ENCODE assay signal across 11 cellular contexts in genomic region chr17:62611308-62611707, GRCh38. TPM values are rescaled to one million over a fixed set of nuclear protein-coding genes. Genes with fewer than 3 reads are reported as not detected.
A peak's percentile ranks its signal among the peaks of the same experiment; 100 is the strongest.
DNase-seq lines count a peak whose midpoint lies in the region; ATAC-seq and TF ChIP-seq lines count a peak whose summit lies in the region.
"Had no signal": no experiment of that assay in that cellular context is flagged by ENCODE, and none has a peak within 500 bp of the region (broad histone marks: within the 10 kb centered on the region; RNA-seq: fewer than 3 reads in every experiment).

No MANE protein-coding gene starts in this region.

- H3K4me3 Mint-ChIP-seq in activated T-cell treated with anti-CD3 and anti-CD28 coated beads, Interleukin-2, amount 50 U/mL, for 4 hours: peak overlapping the region; percentile 7

- no peak overlapping the region for H3K4me3 ChIP-seq in upper lobe of right lung
- H3K4me3 ChIP-seq: A549 had no signal

- peak; percentile 41 to 43 for ATAC-seq in activated T-cell treated with anti-CD3 and anti-CD28 coated beads, Interleukin-2, amount 50 U/mL, for 4 hours
- ATAC-seq in HG02870 (IDR thresholded peaks at IDR 0.05; ENCODE audit: unreplicated experiment) (peak; percentile 63), upper lobe of right lung (peak; percentile 52)
- ATAC-seq: A549 had no signal

- no peak overlapping the region for H3K27ac ChIP-seq in upper lobe of right lung
- H3K27ac ChIP-seq: A549, epithelial cell of prostate had no signal

- peaks cover 99% of the 10 kb centered on the region for H3K36me3 ChIP-seq in upper lobe of right lung

- H3K9me3 Mint-ChIP-seq in activated T-cell treated with anti-CD3 and anti-CD28 coated beads, Interleukin-2, amount 50 U/mL, for 4 hours: no peaks in the 10 kb centered on the region

- DNase-seq in activated T-cell treated with anti-CD3 and anti-CD28 coated beads, Interleukin-2, amount 50 U/mL, for 4 hours: no peak
- no peak for DNase-seq in activated T-cell treated with anti-CD3 and anti-CD28 coated beads for 4 hours
- peak; percentile 27 to 39 for DNase-seq in Kasumi-1 (lab: John Stamatoyannopoulos, UW)
- no peak for DNase-seq in upper lobe of right lung
- no peak for DNase-seq in SKM-1 (lab: John Stamatoyannopoulos, UW; ENCODE audit: unreplicated experiment)
- DNase-seq in NCI-H2107 (lab: John Stamatoyannopoulos, UW): no peak
- no peak for DNase-seq in GM13977 (ENCODE audit: low spot score)
- DNase-seq: activated CD4-positive, alpha-beta T cell treated with anti-CD3 and anti-CD28 coated beads, Interleukin-2, amount 50 U/mL, for 4 hours had no signal

- no peak for TF ChIP-seq CTCF in upper lobe of right lung (IDR thresholded peaks at IDR 0.05)
- no peak for TF ChIP-seq CTCF in GM13977 (IDR thresholded peaks at IDR 0.05; ENCODE audit: extremely low read depth, insufficient read depth, missing control alignments)

- no peaks in the 10 kb centered on the region for H3K27me3 ChIP-seq in upper lobe of right lung

- H3K36me3 Mint-ChIP-seq in activated T-cell treated with anti-CD3 and anti-CD28 coated beads, Interleukin-2, amount 50 U/mL, for 4 hours (ENCODE audit: insufficient read depth): peaks cover 46% of the 10 kb centered on the region

- H3K9me3 ChIP-seq in upper lobe of right lung: no peaks in the 10 kb centered on the region
- H3K9me3 ChIP-seq: A549 had no signal

- no peaks in the 10 kb centered on the region for H3K27me3 Mint-ChIP-seq in activated T-cell treated with anti-CD3 and anti-CD28 coated beads, Interleukin-2, amount 50 U/mL, for 4 hours (ENCODE audit: low read depth)

- peaks cover 17% of the 10 kb centered on the region for H3K4me1 Mint-ChIP-seq in activated T-cell treated with anti-CD3 and anti-CD28 coated beads, Interleukin-2, amount 50 U/mL, for 4 hours (ENCODE audit: low read depth)

- intact Hi-C loops in upper lobe of right lung (cut with DNase I): no loop called here

- in situ Hi-C loops in GM13977 (cut with MboI; ENCODE audit: low pct_unique_long_range_greater_than_20kb, low sequenced_read_pairs, unreplicated experiment): no loop called here

- no peaks in the 10 kb centered on the region for H3K4me1 ChIP-seq in upper lobe of right lung
- H3K4me1 ChIP-seq: A549 had no signal

RNA-seq across cellular contexts. Expression of gene MRC2, which starts 16.2 kb away (rescaled TPM):
- total RNA-seq in activated T-cell treated with anti-CD3 and anti-CD28 coated beads, Interleukin-2, amount 50 U/mL, for 4 hours: 1 to 10 TPM; 3.4 to 6.2 (median 3.8) TPM
- 127 TPM for total RNA-seq in upper lobe of right lung

Comparison
In these comparisons a context has a peak if more than half of its experiments do, and no peak if none do; other contexts are left out.
1. DNase-seq: peak in Kasumi-1 (2 of 2); none in activated T-cell treated with anti-CD3 and anti-CD28 coated beads, Interleukin-2, amount 50 U/mL, for 4 hours (single experiment), activated T-cell treated with anti-CD3 and anti-CD28 coated beads for 4 hours (single experiment), upper lobe of right lung (single experiment), SKM-1 (single experiment), NCI-H2107 (single experiment) and GM13977 (single experiment).
2. RNA of gene MRC2, which starts 16.2 kb away (total RNA-seq): 127 TPM in upper lobe of right lung (single experiment); 3.4 to 6.2 TPM in activated T-cell treated with anti-CD3 and anti-CD28 coated beads, Interleukin-2, amount 50 U/mL, for 4 hours; every median in the first group is over 10 times any median in the second.
3. Peak in every context shown above with its lines, with median percentiles within 50 percentile points of each other: ATAC-seq.